Comparison of ENCODE assay signal across 29 cellular contexts in genomic region chr4:176588436-176588835, GRCh38.
"Had no signal": no experiment of that assay in that cellular context is flagged by ENCODE, and none has a peak within 500 bp of the region (broad histone marks: within the 10 kb centered on the region; RNA-seq: fewer than 3 reads in every experiment).

No MANE protein-coding gene starts in this region.

- H3K4me1 ChIP-seq: body of pancreas had no signal

- H3K27ac ChIP-seq: body of pancreas, KMS-11 had no signal

- H3K27me3 ChIP-seq: body of pancreas had no signal

- H3K4me2 ChIP-seq: KMS-11 had no signal

- H3K9ac ChIP-seq: KMS-11 had no signal

- H3K9me3 ChIP-seq: body of pancreas had no signal

- H3K4me3 Mint-ChIP-seq: activated CD4-positive, alpha-beta T cell treated with anti-CD3 and anti-CD28 coated beads, Interleukin-2, amount 10 ng/mL, durations not matched to agents 24 days and 14 days; activated CD8-positive, alpha-beta T cell treated with anti-CD3 and anti-CD28 coated beads, Interleukin-2, amount 10 ng/mL, durations not matched to agents 7 days and 5 days; activated naive CD4-positive, alpha-beta T cell treated with anti-CD3 and anti-CD28 coated beads, Interleukin-2, amount 10 ng/mL, durations not matched to agents 7 days and 5 days; activated naive CD8-positive, alpha-beta T cell treated with anti-CD3 and anti-CD28 coated beads for 36 hours had no signal

- DNase-seq: activated CD4-positive, alpha-beta T cell treated with anti-CD3 and anti-CD28 coated beads, Interleukin-2, amount 10 ng/mL, durations not matched to agents 24 days and 14 days; activated CD4-positive, alpha-beta T cell treated with anti-CD3 and anti-CD28 coated beads, Interleukin-2, amount 50 U/mL, for 4 hours; activated CD8-positive, alpha-beta memory T cell treated with anti-CD3 and anti-CD28 coated beads, Interleukin-2, amount 50 U/mL, for 4 hours; activated CD8-positive, alpha-beta T cell treated with anti-CD3 and anti-CD28 coated beads, Interleukin-2, amount 10 ng/mL, durations not matched to agents 7 days and 5 days; activated effector memory CD4-positive, alpha-beta T cell treated with Interleukin-2 at 50 U/mL for 16 hours; activated naive CD4-positive, alpha-beta T cell treated with anti-CD3 and anti-CD28 coated beads, Interleukin-2, amount 10 ng/mL, durations not matched to agents 7 days and 5 days; activated naive CD8-positive, alpha-beta T cell treated with anti-CD3 and anti-CD28 coated beads for 36 hours; activated T-cell treated with anti-CD3 and anti-CD28 coated beads for 4 hours; activated T-cell treated with anti-CD3 and anti-CD28 coated beads, Interleukin-2, amount 50 U/mL, for 48 hours; body of pancreas; caudate nucleus; cerebellar nuclear complex; NCI-H1048; NCI-H1105 treated with DMSO at 0.1 percent for 48 hours; NCI-H1436; NCI-H1694; NCI-H1930; NCI-H2081 treated with DMSO at 0.1 percent for 48 hours; NCI-H446 treated with DMSO at 0.1 percent for 48 hours; NCI-H524; NCI-H69; NK-92 treated with Interleukin-12 subunit alpha and Interleukin-12 subunit beta, amount 100 ng/mL, for 24 hours; OCI-M1; Right ventricle myocardium superior; SW 1271; T-helper 1 cell; T-helper 2 cell; T-helper 9 cell had no signal

- H3K27ac Mint-ChIP-seq: activated CD4-positive, alpha-beta T cell treated with anti-CD3 and anti-CD28 coated beads, Interleukin-2, amount 10 ng/mL, durations not matched to agents 24 days and 14 days; activated CD8-positive, alpha-beta T cell treated with anti-CD3 and anti-CD28 coated beads, Interleukin-2, amount 10 ng/mL, durations not matched to agents 7 days and 5 days; activated naive CD4-positive, alpha-beta T cell treated with anti-CD3 and anti-CD28 coated beads, Interleukin-2, amount 10 ng/mL, durations not matched to agents 7 days and 5 days; activated naive CD8-positive, alpha-beta T cell treated with anti-CD3 and anti-CD28 coated beads for 36 hours had no signal

- H3K27me3 Mint-ChIP-seq: activated CD4-positive, alpha-beta T cell treated with anti-CD3 and anti-CD28 coated beads, Interleukin-2, amount 10 ng/mL, durations not matched to agents 24 days and 14 days; activated naive CD4-positive, alpha-beta T cell treated with anti-CD3 and anti-CD28 coated beads, Interleukin-2, amount 10 ng/mL, durations not matched to agents 7 days and 5 days; activated naive CD8-positive, alpha-beta T cell treated with anti-CD3 and anti-CD28 coated beads for 36 hours had no signal

- H3K36me3 Mint-ChIP-seq: activated naive CD4-positive, alpha-beta T cell treated with anti-CD3 and anti-CD28 coated beads, Interleukin-2, amount 10 ng/mL, durations not matched to agents 7 days and 5 days; activated naive CD8-positive, alpha-beta T cell treated with anti-CD3 and anti-CD28 coated beads for 36 hours had no signal

- H3K4me3 ChIP-seq: body of pancreas had no signal

- H3K9me3 Mint-ChIP-seq: activated CD4-positive, alpha-beta T cell treated with anti-CD3 and anti-CD28 coated beads, Interleukin-2, amount 10 ng/mL, durations not matched to agents 24 days and 14 days; activated naive CD8-positive, alpha-beta T cell treated with anti-CD3 and anti-CD28 coated beads for 36 hours had no signal

- H3K4me1 Mint-ChIP-seq: activated CD4-positive, alpha-beta T cell treated with anti-CD3 and anti-CD28 coated beads, Interleukin-2, amount 10 ng/mL, durations not matched to agents 24 days and 14 days; activated naive CD4-positive, alpha-beta T cell treated with anti-CD3 and anti-CD28 coated beads, Interleukin-2, amount 10 ng/mL, durations not matched to agents 7 days and 5 days; activated naive CD8-positive, alpha-beta T cell treated with anti-CD3 and anti-CD28 coated beads for 36 hours had no signal
